Comparison of ENCODE assay signal across 1 cellular context in the genomic region with DNA sequence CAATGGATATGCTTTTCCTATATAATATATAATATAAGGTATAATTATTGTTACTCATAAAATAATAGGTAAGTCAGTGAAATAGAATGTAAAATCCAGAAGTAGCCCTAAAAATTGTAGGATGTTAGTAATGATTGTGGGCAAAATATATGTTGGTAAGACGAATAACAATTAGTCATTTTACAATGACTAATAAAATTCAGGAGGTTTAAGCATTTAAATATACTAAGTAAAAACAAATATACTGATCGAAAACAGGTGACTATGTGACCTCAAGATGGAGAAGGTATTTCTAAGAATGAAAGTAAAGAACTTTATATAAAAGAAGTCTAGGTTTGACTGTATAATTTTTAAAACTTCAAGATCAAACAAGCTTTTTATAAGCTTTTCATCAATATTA.
TF ChIP-seq lines count a peak whose summit lies in the region.

No MANE protein-coding gene starts in this region.

TF ChIP-seq in WTC11, 78 proteins besides CTCF, POLR2A, EP300 and RAD21 (continued from another document):
- TF ChIP-seq IRF2 (CRISPR knock-in tag; IDR thresholded peaks at IDR 0.05; ENCODE audit: borderline replicate concordance, low read depth) (no peak), TCF7 (CRISPR knock-in tag; IDR thresholded peaks at IDR 0.05; ENCODE audit: low read depth) (no peak), TEAD1 (CRISPR knock-in tag; IDR thresholded peaks at IDR 0.05) (no peak), NFE2L1 (CRISPR knock-in tag; IDR thresholded peaks at IDR 0.05) (no peak)
- TF ChIP-seq, protein P1, sequence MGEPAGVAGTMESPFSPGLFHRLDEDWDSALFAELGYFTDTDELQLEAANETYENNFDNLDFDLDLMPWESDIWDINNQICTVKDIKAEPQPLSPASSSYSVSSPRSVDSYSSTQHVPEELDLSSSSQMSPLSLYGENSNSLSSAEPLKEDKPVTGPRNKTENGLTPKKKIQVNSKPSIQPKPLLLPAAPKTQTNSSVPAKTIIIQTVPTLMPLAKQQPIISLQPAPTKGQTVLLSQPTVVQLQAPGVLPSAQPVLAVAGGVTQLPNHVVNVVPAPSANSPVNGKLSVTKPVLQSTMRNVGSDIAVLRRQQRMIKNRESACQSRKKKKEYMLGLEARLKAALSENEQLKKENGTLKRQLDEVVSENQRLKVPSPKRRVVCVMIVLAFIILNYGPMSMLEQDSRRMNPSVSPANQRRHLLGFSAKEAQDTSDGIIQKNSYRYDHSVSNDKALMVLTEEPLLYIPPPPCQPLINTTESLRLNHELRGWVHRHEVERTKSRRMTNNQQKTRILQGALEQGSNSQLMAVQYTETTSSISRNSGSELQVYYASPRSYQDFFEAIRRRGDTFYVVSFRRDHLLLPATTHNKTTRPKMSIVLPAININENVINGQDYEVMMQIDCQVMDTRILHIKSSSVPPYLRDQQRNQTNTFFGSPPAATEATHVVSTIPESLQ (CRISPR knock-in tag; IDR thresholded peaks at IDR 0.05): no peak
